Comparison of ENCODE assay signal across 37 cellular contexts in the genomic region with DNA sequence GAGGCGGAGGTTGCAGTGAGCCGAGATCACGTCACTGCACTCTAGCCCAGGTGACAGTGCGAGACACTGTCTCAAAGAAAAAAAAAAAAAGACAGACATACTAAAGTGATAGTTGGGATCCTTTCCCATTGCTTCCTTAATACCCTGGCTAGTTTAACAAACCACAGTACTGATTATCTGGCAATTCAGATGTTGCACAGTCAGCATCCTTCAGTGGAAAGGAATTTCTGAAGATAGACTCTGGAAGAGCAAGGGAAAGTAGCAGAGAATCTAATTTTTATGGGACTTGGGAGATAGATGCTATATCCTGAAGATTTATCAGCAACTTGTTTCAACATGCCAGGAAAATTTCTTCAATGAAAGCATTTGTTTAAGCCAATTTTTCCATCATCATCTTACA.
"Had no signal": no experiment of that assay in that cellular context is flagged by ENCODE, and none has a peak within 500 bp of the region (broad histone marks: within the 10 kb centered on the region; RNA-seq: fewer than 3 reads in every experiment).

No MANE protein-coding gene starts in this region.

- H3K27ac ChIP-seq: cardiac muscle cell, colonic mucosa, epithelial cell of prostate, esophagus squamous epithelium, ovary, sigmoid colon, tibial artery, VCaP had no signal

- H3K27me3 Mint-ChIP-seq: brain had no signal

- H3K27ac Mint-ChIP-seq: activated naive CD8-positive, alpha-beta T cell; brain; immature natural killer cell; progenitor cell of endocrine pancreas; stimulated activated memory B cell treated with anti-CD40 and anti-IgM and Interleukin-4, amounts not matched to agents 10 μg/mL and 1 μg/mL and 100 μg/mL, for 72 hours; stimulated activated naive CD8-positive, alpha-beta T cell treated with anti-CD3 and anti-CD28 coated beads, Interleukin-15, amount 100 ng/mL, for 72 hours; T-helper 1 cell treated with Interleukin-12 subunit alpha and Interleukin-12 subunit beta and Interleukin-4 antibody, amounts not matched to agents 30 μg/mL and 1 μg/mL, for 36 hours had no signal

- H3K27me3 ChIP-seq: cardiac muscle cell, colonic mucosa, esophagus squamous epithelium, ovary, sigmoid colon, tibial artery had no signal

- ATAC-seq: activated CD4-positive, CD25-positive, alpha-beta regulatory T cell treated with anti-CD3 and anti-CD28 coated beads, Interleukin-2, amount 50 U/mL, for 24 hours; left ventricle myocardium superior; stimulated activated memory B cell treated with anti-CD40 and anti-IgM and Interleukin-4, amounts not matched to agents 10 μg/mL and 1 μg/mL and 100 μg/mL, for 72 hours; stimulated activated naive CD8-positive, alpha-beta T cell treated with anti-CD3 and anti-CD28 coated beads, Interleukin-15, amount 100 ng/mL, for 72 hours had no signal

- H3K36me3 Mint-ChIP-seq: activated naive CD8-positive, alpha-beta T cell; brain; stimulated activated memory B cell treated with anti-CD40 and anti-IgM and Interleukin-4, amounts not matched to agents 10 μg/mL and 1 μg/mL and 100 μg/mL, for 72 hours had no signal

- FAIRE-seq: endometrium, small intestine, TTC549 had no signal

- DNase-seq: activated CD4-positive, alpha-beta T cell treated with anti-CD3 and anti-CD28 coated beads for 48 hours; activated CD4-positive, alpha-beta T cell treated with anti-CD3 and anti-CD28 coated beads, Interleukin-2, amount 50 U/mL, for 48 hours; activated CD8-positive, alpha-beta memory T cell treated with anti-CD3 and anti-CD28 coated beads for 24 hours; activated effector memory CD4-positive, alpha-beta T cell treated with Interleukin-2 at 50 U/mL for 16 hours; activated naive CD4-positive, alpha-beta T cell treated with Interleukin-2 at 50 U/mL for 16 hours; aorta; cerebellar nuclear complex; colonic mucosa; effector CD8-positive, alpha-beta T cell; esophagus squamous epithelium; foreskin fibroblast; head of caudate nucleus; hypothalamus; immature natural killer cell; left ventricle myocardium superior; ovary; retina; sigmoid colon; small intestine; stimulated activated CD4-positive, alpha-beta T cell treated with anti-CD3 and anti-CD28 coated beads, Interleukin-1b, Interleukin-23, amount 100 ng/mL, for 48 hours; stimulated activated CD4-positive, alpha-beta T cell treated with anti-CD3 and anti-CD28 coated beads, Interleukin-4, amount 100 ng/mL, for 4 hours; stimulated activated CD8-positive, alpha-beta memory T cell treated with anti-CD3 and anti-CD28 coated beads, Interleukin-4, amount 100 ng/mL, for 48 hours; stimulated activated naive CD8-positive, alpha-beta T cell treated with anti-CD3 and anti-CD28 coated beads, Interleukin-15, amount 100 ng/mL, for 72 hours; substantia nigra; T-helper 9 cell; tibial artery had no signal

- H3K4me3 ChIP-seq: cardiac muscle cell, colonic mucosa, esophagus squamous epithelium, ovary, sigmoid colon, tibial artery had no signal

- H3K36me3 ChIP-seq: cardiac muscle cell, colonic mucosa, esophagus squamous epithelium, ovary, sigmoid colon, tibial artery had no signal

- H3K9me3 Mint-ChIP-seq: stimulated activated memory B cell treated with anti-CD40 and anti-IgM and Interleukin-4, amounts not matched to agents 10 μg/mL and 1 μg/mL and 100 μg/mL, for 72 hours; stimulated activated naive CD8-positive, alpha-beta T cell treated with anti-CD3 and anti-CD28 coated beads, Interleukin-15, amount 100 ng/mL, for 72 hours; T-helper 1 cell treated with Interleukin-12 subunit alpha and Interleukin-12 subunit beta and Interleukin-4 antibody, amounts not matched to agents 30 μg/mL and 1 μg/mL, for 36 hours had no signal

- H3K4me1 ChIP-seq: colonic mucosa had no signal

- H3K4me1 Mint-ChIP-seq: stimulated activated memory B cell treated with anti-CD40 and anti-IgM and Interleukin-4, amounts not matched to agents 10 μg/mL and 1 μg/mL and 100 μg/mL, for 72 hours; stimulated activated naive CD8-positive, alpha-beta T cell treated with anti-CD3 and anti-CD28 coated beads, Interleukin-15, amount 100 ng/mL, for 72 hours had no signal

- H3K4me3 Mint-ChIP-seq: activated naive CD8-positive, alpha-beta T cell; immature natural killer cell; stimulated activated memory B cell treated with anti-CD40 and anti-IgM and Interleukin-4, amounts not matched to agents 10 μg/mL and 1 μg/mL and 100 μg/mL, for 72 hours; stimulated activated naive CD8-positive, alpha-beta T cell treated with anti-CD3 and anti-CD28 coated beads, Interleukin-15, amount 100 ng/mL, for 72 hours; T-helper 1 cell treated with Interleukin-12 subunit alpha and Interleukin-12 subunit beta and Interleukin-4 antibody, amounts not matched to agents 30 μg/mL and 1 μg/mL, for 36 hours had no signal

- H3K9me3 ChIP-seq: colonic mucosa, esophagus squamous epithelium, ovary, sigmoid colon, tibial artery had no signal
